In genomic region chr19:36014029-36014924, GRCh38 we compare ENCODE assay signal across 8 cellular contexts. TPM values are rescaled to one million over a fixed set of nuclear protein-coding genes. Genes with fewer than 3 reads are reported as not detected.
DNase-seq lines count a peak whose midpoint lies in the region; ATAC-seq and TF ChIP-seq lines count a peak whose summit lies in the region.

Gene ALKBH6 (minus strand): TSS chr19:36014213. CDS start chr19:36013397, 816 bp downstream.

- peak within 1 kb of the TSS; percentile 99 for H3K4me3 Mint-ChIP-seq in T-helper 17 cell

- peaks cover 2% of the 10 kb centered on the region for H3K36me3 Mint-ChIP-seq in T-helper 17 cell (ENCODE audit: low read depth)

- no peak for TF ChIP-seq CTCF in prostate gland (IDR thresholded peaks at IDR 0.05)

- H3K4me3 ChIP-seq in prostate gland (peak within 1 kb of the TSS; percentile 44 to 57), urinary bladder (ENCODE audit: low read depth, low read length) (peak within 1 kb of the TSS; percentile 55)

- H3K4me1 ChIP-seq in prostate gland (replicated peaks), result peaks cover 4% of the 10 kb centered on the region
- H3K4me1 ChIP-seq in urinary bladder (ENCODE audit: insufficient read depth), result no peaks in the 10 kb centered on the region

- H3K27ac Mint-ChIP-seq in T-helper 17 cell, result peak within 1 kb of the TSS; percentile 96

- H3K27ac ChIP-seq in angular gyrus (ENCODE audit: low read depth, low read length), result peak within 1 kb of the TSS; percentile 93
- H3K27ac ChIP-seq in prostate gland, result peak within 1 kb of the TSS; percentile 70
- H3K27ac ChIP-seq in urinary bladder (ENCODE audit: low read depth), result peak within 1 kb of the TSS; percentile 72

- no peaks in the 10 kb centered on the region for H3K27me3 ChIP-seq in prostate gland (replicated peaks; ENCODE audit: insufficient read depth)

- no peaks in the 10 kb centered on the region for H3K36me3 ChIP-seq in prostate gland
- H3K36me3 ChIP-seq in urinary bladder (ENCODE audit: insufficient read depth), result no peaks in the 10 kb centered on the region

- peak; percentile 50 for TF ChIP-seq POLR2A in GM15510 (IDR thresholded peaks at IDR 0.05; ENCODE audit: borderline replicate concordance, extremely low read depth, insufficient read length)
- TF ChIP-seq POLR2A in prostate gland (IDR thresholded peaks at IDR 0.05), result peak; percentile 54

- no peaks in the 10 kb centered on the region for H3K27me3 Mint-ChIP-seq in T-helper 17 cell

- peak; percentile 97 for ATAC-seq in HG02885 (IDR thresholded peaks at IDR 0.05; ENCODE audit: poor library complexity, unreplicated experiment)
- ATAC-seq in T-helper 17 cell, result peak; percentile 99
- peak; percentile 98 for ATAC-seq in left ventricle myocardium superior

- 2% methylated on average over 41 of the region's 42 CpGs for WGBS in prostate gland
- WGBS in urinary bladder, result 2% methylated on average over 42 of the region's 42 CpGs

- H3K9me3 ChIP-seq in T-helper 17 cell (ENCODE audit: control insufficient read depth, low read length, poor library complexity, severe bottlenecking), result no peaks in the 10 kb centered on the region
- no peaks in the 10 kb centered on the region for H3K9me3 ChIP-seq in prostate gland

- H3K4me1 Mint-ChIP-seq in T-helper 17 cell, result peaks cover 37% of the 10 kb centered on the region

- intact Hi-C loops in left ventricle myocardium superior (cut with micrococcal nuclease) (no loop called here), prostate gland (cut with DNase I) (loop anchor here (5.0 kb wide), 1 partner anchor 38 kb away; the partner anchor contains the start of genes THAP8 and WDR62)

- DNase-seq in NCI-H1694 treated with DMSO at 0.1 percent for 48 hours (lab: John Stamatoyannopoulos, UW) (peak; percentile 99), T-helper 17 cell (peak; percentile 98 to 99 (median 99)), left ventricle myocardium superior (peak; percentile 100), prostate gland (ENCODE audit: low spot score) (peak; percentile 99)

RNA-seq across cellular contexts. Expression of gene ALKBH6, which starts in this region (rescaled TPM):
- total RNA-seq in T-helper 17 cell (10 to 100 TPM; 33.3 to 34.2 TPM), left ventricle myocardium superior (7.8 TPM), prostate gland (10 to 100 TPM; 42.0 to 49.0 TPM), urinary bladder (6.1 TPM)
- polyA plus RNA-seq in urinary bladder, result 26.4 TPM

Comparison
In these comparisons a context has a peak if more than half of its experiments do, and no peak if none do; other contexts are left out.
1. Peak in every context shown above with its lines: DNase-seq, ATAC-seq, H3K4me3 ChIP-seq and H3K27ac ChIP-seq.